ENCODE assay signal across 6 cellular contexts in genomic region chr3:167564612-167565011, GRCh38.
"Had no signal": no experiment of that assay in that cellular context is flagged by ENCODE, and none has a peak within 500 bp of the region (broad histone marks: within the 10 kb centered on the region; RNA-seq: fewer than 3 reads in every experiment).

No MANE protein-coding gene starts in this region.

- H3K27me3 Mint-ChIP-seq: IgD-negative memory B cell had no signal

- H3K4me3 ChIP-seq: GM23248 had no signal

- H3K9me3 Mint-ChIP-seq: H9, IgD-negative memory B cell had no signal

- DNase-seq: GM23248, H9, HCEC 1CT had no signal

- ATAC-seq: HepG2 had no signal

- H3K9ac ChIP-seq: GM23248 had no signal

- H3K27ac ChIP-seq: GM23248, HL-60 had no signal

- H2AFZ ChIP-seq: GM23248 had no signal

- H3K36me3 Mint-ChIP-seq: IgD-negative memory B cell had no signal

- H3K27ac Mint-ChIP-seq: H9, IgD-negative memory B cell had no signal

- H3K4me1 Mint-ChIP-seq: H9, IgD-negative memory B cell had no signal

- H3K4me3 Mint-ChIP-seq: H9, IgD-negative memory B cell had no signal
